ENCODE assay signal across 2 cellular contexts in the genomic region with DNA sequence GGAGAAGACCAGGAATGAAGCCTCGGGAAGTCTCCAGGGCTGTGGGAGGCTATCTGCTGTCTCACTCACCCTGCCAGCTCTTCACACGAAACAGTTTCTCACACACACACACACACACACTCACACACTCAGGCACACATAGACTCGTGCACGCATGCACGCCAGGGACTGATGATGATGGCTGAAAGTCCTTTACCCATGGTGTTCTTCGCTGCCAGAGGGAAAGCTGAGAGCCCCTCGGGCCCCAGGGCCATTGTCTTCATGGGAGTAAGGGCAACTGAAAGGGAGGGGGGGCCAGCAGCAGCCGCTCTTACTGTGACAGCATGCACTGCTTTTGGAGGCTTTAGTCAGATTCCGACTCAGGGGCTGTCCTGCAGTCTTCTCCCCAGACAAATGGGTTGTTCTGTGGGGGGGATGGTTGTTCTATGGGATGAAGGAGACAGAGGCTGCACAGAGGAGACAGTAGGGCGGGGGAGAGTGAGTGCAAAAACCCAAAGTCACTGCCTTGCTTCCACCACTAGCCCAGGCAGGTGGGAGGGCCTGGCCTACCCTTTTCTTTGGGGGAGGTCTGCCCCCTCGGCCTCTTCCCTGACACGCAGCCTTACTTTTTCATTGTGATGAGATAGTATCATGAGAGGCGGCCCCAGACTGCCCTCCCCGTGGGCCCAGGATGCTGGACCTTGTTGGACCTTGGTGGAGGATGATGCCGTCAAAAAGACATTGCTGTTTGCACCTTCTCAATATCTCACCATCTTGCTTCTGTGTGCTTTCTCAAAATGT.
TF ChIP-seq lines count a peak whose summit lies in the region.

No MANE protein-coding gene starts in this region.

TF ChIP-seq in HEK293, 187 proteins besides CTCF, POLR2A, EP300 and RAD21:
- TF ChIP-seq EGR2 (tag by site-specific recombination; IDR thresholded peaks at IDR 0.05; ENCODE audit: low read depth): 0 out of 2 replicates have a peak, but pooled peaks have one; percentile 23
- TF ChIP-seq MYNN (tag by site-specific recombination; IDR thresholded peaks at IDR 0.05; ENCODE audit: borderline replicate concordance): 0 out of 2 replicates have a peak, but pooled peaks have one; percentile 26
- no peak for TF ChIP-seq ZNF529 (tag by site-specific recombination; IDR thresholded peaks at IDR 0.05; ENCODE audit: insufficient replicate concordance)

TF ChIP-seq in H1, 55 proteins besides CTCF, POLR2A, EP300 and RAD21:
- no peak for TF ChIP-seq SAP30 (IDR thresholded peaks at IDR 0.05; ENCODE audit: insufficient read depth, insufficient replicate concordance, low read length)
- no peak for TF ChIP-seq CBX8 (IDR thresholded peaks at IDR 0.05; ENCODE audit: borderline replicate concordance, low read depth, low read length)
- no peak for TF ChIP-seq RFX5 (IDR thresholded peaks at IDR 0.05; ENCODE audit: borderline replicate concordance, low read depth, low read length)
- TF ChIP-seq ASH2L (IDR thresholded peaks at IDR 0.05; ENCODE audit: low read length): no peak
- TF ChIP-seq YY1 (IDR thresholded peaks at IDR 0.05; ENCODE audit: low read depth, low read length): no peak
